8 cellular contexts compared by ENCODE assay signal in genomic region chr4:38319456-38320348, GRCh38.
DNase-seq lines count a peak whose midpoint lies in the region; ATAC-seq and FAIRE-seq lines count a peak whose summit lies in the region.

No MANE protein-coding gene starts in this region.

- ATAC-seq in GM18868 (IDR thresholded peaks at IDR 0.05; ENCODE audit: unreplicated experiment) (peak; percentile 66), HG03280 (IDR thresholded peaks at IDR 0.05; ENCODE audit: unreplicated experiment) (peak; percentile 49)

- DNase-seq in NCI-H446 treated with DMSO at 0.1 percent for 48 hours (lab: John Stamatoyannopoulos, UW) (peak; percentile 62), cerebellum (ENCODE audit: low spot score) (peak; percentile 66), left kidney (ENCODE audit: low read depth, low spot score) (peak; percentile 96)
- peak; percentile 95 for DNase-seq in activated CD4-positive, alpha-beta T cell treated with anti-CD3 and anti-CD28 coated beads for 24 hours (ENCODE audit: low read depth in 2 of 2)
- peak; percentile 90 to 97 (median 90) for DNase-seq in stimulated activated CD4-positive, alpha-beta T cell treated with anti-CD3 and anti-CD28 coated beads, Interleukin-1b, Interleukin-23, amount 100 ng/mL, for 24 hours (ENCODE audit: low read depth in 4 of 4, low spot score in 1 of 4)

- peak; percentile 92 for FAIRE-seq in A204.1 (lab: Jason Lieb, UNC)

Comparison
In these comparisons a context has a peak if more than half of its experiments do, and no peak if none do; other contexts are left out.
1. Peak in every context shown above with its lines: DNase-seq and ATAC-seq.